15 cellular contexts compared by ENCODE assay signal in genomic region chr19:34273121-34273845, GRCh38. TPM values are rescaled to one million over a fixed set of nuclear protein-coding genes. Genes with fewer than 3 reads are reported as not detected.
DNase-seq lines count a peak whose midpoint lies in the region; ATAC-seq and TF ChIP-seq lines count a peak whose summit lies in the region.
"Had no signal": no experiment of that assay in that cellular context is flagged by ENCODE, and none has a peak within 500 bp of the region (broad histone marks: within the 10 kb centered on the region; RNA-seq: fewer than 3 reads in every experiment).

No MANE protein-coding gene starts in this region.

- H3K4me1 ChIP-seq in left ventricle myocardium inferior: peaks cover 89% of the 10 kb centered on the region
- peaks cover 0 to 70% of the 10 kb centered on the region in 2 donors for H3K4me1 ChIP-seq in right atrium auricular region
- peaks cover 10 to 70% (median 25%) of the 10 kb centered on the region in 5 donors for H3K4me1 ChIP-seq in subcutaneous abdominal adipose tissue (ENCODE audit: control insufficient read depth in 5 of 5, insufficient read depth in 5 of 5, low read length in 5 of 5)

- H3K36me3 Mint-ChIP-seq in WTC11: 0 out of 2 replicates have a peak, but pooled peaks cover 4% of the 10 kb centered on the region

- TF ChIP-seq CTCF in left ventricle myocardium inferior (IDR thresholded peaks at IDR 0.05; ENCODE audit: borderline replicate concordance) (no peak), right atrium auricular region (IDR thresholded peaks at IDR 0.05) (no peak), WTC11 (IDR thresholded peaks at IDR 0.05) (no peak)

- intact Hi-C loops in left ventricle myocardium inferior (cut with micrococcal nuclease): no loop called here

- H3K9me3 Mint-ChIP-seq in WTC11: peaks cover 11% of the 10 kb centered on the region

- H3K4me1 Mint-ChIP-seq in WTC11: peaks cover 21% of the 10 kb centered on the region

- no peaks in the 10 kb centered on the region for H3K9me3 ChIP-seq in left ventricle myocardium inferior (replicated peaks)
- H3K9me3 ChIP-seq in right atrium auricular region: no peaks in the 10 kb centered on the region
- no peaks in the 10 kb centered on the region for H3K9me3 ChIP-seq in subcutaneous abdominal adipose tissue (ENCODE audit: control insufficient read depth in 5 of 5, low read length in 5 of 5)

- no peaks in the 10 kb centered on the region for H3K27me3 Mint-ChIP-seq in WTC11 (ENCODE audit: low read depth)

- DNase-seq in left ventricle myocardium inferior: no peak
- DNase-seq in right atrium auricular region (ENCODE audit: low spot score): no peak
- no peak for DNase-seq in WTC11 (ENCODE audit: low spot score)
- peak; percentile 51 for DNase-seq in myocyte (ENCODE audit: low read depth)
- DNase-seq: activated CD8-positive, alpha-beta memory T cell treated with anti-CD3 and anti-CD28 coated beads, Interleukin-2, amount 50 U/mL, for 48 hours; effector memory CD4-positive, alpha-beta T cell; HCEC 1CT; left colon; NCI-H446 had no signal

- CTCF ChIA-PET in WTC11 (lab: Charles Lee): interaction anchor here (0.6 to 1.0 kb wide), 2 partner anchors 19 to 32 kb away, joined by 3 read pairs; no protein-coding TSS in a partner anchor

- POLR2A ChIA-PET in WTC11 (lab: Charles Lee): no interaction called here

- no peak overlapping the region for H3K4me3 ChIP-seq in left ventricle myocardium inferior
- no peak overlapping the region for H3K4me3 ChIP-seq in right atrium auricular region
- H3K4me3 ChIP-seq in subcutaneous abdominal adipose tissue (ENCODE audit: low read depth in 1 of 5, low read length in 5 of 5): no peak overlapping the region

- no peaks in the 10 kb centered on the region for H3K36me3 ChIP-seq in left ventricle myocardium inferior
- H3K36me3 ChIP-seq in right atrium auricular region: no peaks in the 10 kb centered on the region
- H3K36me3 ChIP-seq in subcutaneous abdominal adipose tissue (ENCODE audit: control insufficient read depth in 5 of 5, insufficient read depth in 5 of 5, low read length in 5 of 5): no peaks in the 10 kb centered on the region

- no peak for ATAC-seq in WTC11
- no peak for ATAC-seq in GM18519 (IDR thresholded peaks at IDR 0.05; ENCODE audit: low FRiP score, unreplicated experiment)
- ATAC-seq in HG02763 (IDR thresholded peaks at IDR 0.05; ENCODE audit: unreplicated experiment): no peak
- no peak for ATAC-seq in HG03342 (IDR thresholded peaks at IDR 0.05; ENCODE audit: unreplicated experiment)
- ATAC-seq: activated naive CD4-positive, alpha-beta T cell treated with anti-CD3 and anti-CD28 coated beads, Interleukin-2, amount 50 U/mL, for 72 hours; left colon; Right ventricle myocardium inferior had no signal

- peak overlapping the region; percentile 39 for H3K27ac ChIP-seq in left ventricle myocardium inferior (replicated peaks)
- H3K27ac ChIP-seq in right atrium auricular region: peak overlapping the region in 1 of 2 donors; percentile 49
- peak overlapping the region; percentile 63 for H3K27ac ChIP-seq in subcutaneous abdominal adipose tissue (ENCODE audit: low read depth, low read length)

- no peaks in the 10 kb centered on the region for H3K27me3 ChIP-seq in left ventricle myocardium inferior (ENCODE audit: low read depth)
- no peaks in the 10 kb centered on the region for H3K27me3 ChIP-seq in right atrium auricular region
- H3K27me3 ChIP-seq in subcutaneous abdominal adipose tissue (ENCODE audit: control insufficient read depth in 5 of 5, insufficient read depth in 4 of 5, low read length in 5 of 5): no peaks in the 10 kb centered on the region

- no peak overlapping the region for H3K9ac ChIP-seq in subcutaneous abdominal adipose tissue (ENCODE audit: low read length in 5 of 5)

- H3K27ac Mint-ChIP-seq in WTC11: peak overlapping the region; percentile 0; the same call in 1 of the 2 replicates

- no peak overlapping the region for H3K4me3 Mint-ChIP-seq in WTC11

TF ChIP-seq in WTC11, 78 proteins besides CTCF, POLR2A, EP300 and RAD21:
- TF ChIP-seq ZNF317 (CRISPR knock-in tag; IDR thresholded peaks at IDR 0.05; ENCODE audit: borderline replicate concordance, low read depth) (no peak), ZNF416 (CRISPR knock-in tag; IDR thresholded peaks at IDR 0.05) (no peak), SP1 (CRISPR knock-in tag; conservative IDR thresholded peaks at IDR 0.05) (no peak), NFE2L1 (CRISPR knock-in tag; IDR thresholded peaks at IDR 0.05) (no peak), FOXK1 (CRISPR knock-in tag; IDR thresholded peaks at IDR 0.05) (no peak), KAT7 (CRISPR knock-in tag; IDR thresholded peaks at IDR 0.05; ENCODE audit: borderline replicate concordance) (no peak), MYBL2 (CRISPR knock-in tag; IDR thresholded peaks at IDR 0.05) (no peak), TEAD1 (CRISPR knock-in tag; IDR thresholded peaks at IDR 0.05) (no peak), TCF7 (CRISPR knock-in tag; IDR thresholded peaks at IDR 0.05; ENCODE audit: low read depth) (no peak), NFATC4 (CRISPR knock-in tag; IDR thresholded peaks at IDR 0.05) (no peak), ZSCAN18 (CRISPR knock-in tag; IDR thresholded peaks at IDR 0.05) (no peak), AFF4 (CRISPR knock-in tag; IDR thresholded peaks at IDR 0.05; ENCODE audit: borderline replicate concordance) (no peak), FOXP4 (CRISPR knock-in tag; IDR thresholded peaks at IDR 0.05) (no peak), USF1 (CRISPR knock-in tag; IDR thresholded peaks at IDR 0.05) (no peak), CBFB (CRISPR knock-in tag; IDR thresholded peaks at IDR 0.05; ENCODE audit: low read depth) (no peak), SOX15 (CRISPR knock-in tag; IDR thresholded peaks at IDR 0.05) (no peak), FOXP1 (CRISPR knock-in tag; IDR thresholded peaks at IDR 0.05; ENCODE audit: borderline replicate concordance) (no peak)

RNA-seq across cellular contexts. Expression of gene GARRE1, which starts 18.9 kb away (rescaled TPM):
- total RNA-seq in left ventricle myocardium inferior (20.9 TPM), right atrium auricular region (10 to 100 TPM; 25.5 to 28.0 TPM), WTC11 (2021) (16.7 to 20.8 TPM (median 19.8 TPM) in 3 replicates), myocyte (8.4 and 9.8 TPM in 2 replicates)
- 9.1 TPM for polyA plus RNA-seq in myocyte (2012)
